In the genomic region with DNA sequence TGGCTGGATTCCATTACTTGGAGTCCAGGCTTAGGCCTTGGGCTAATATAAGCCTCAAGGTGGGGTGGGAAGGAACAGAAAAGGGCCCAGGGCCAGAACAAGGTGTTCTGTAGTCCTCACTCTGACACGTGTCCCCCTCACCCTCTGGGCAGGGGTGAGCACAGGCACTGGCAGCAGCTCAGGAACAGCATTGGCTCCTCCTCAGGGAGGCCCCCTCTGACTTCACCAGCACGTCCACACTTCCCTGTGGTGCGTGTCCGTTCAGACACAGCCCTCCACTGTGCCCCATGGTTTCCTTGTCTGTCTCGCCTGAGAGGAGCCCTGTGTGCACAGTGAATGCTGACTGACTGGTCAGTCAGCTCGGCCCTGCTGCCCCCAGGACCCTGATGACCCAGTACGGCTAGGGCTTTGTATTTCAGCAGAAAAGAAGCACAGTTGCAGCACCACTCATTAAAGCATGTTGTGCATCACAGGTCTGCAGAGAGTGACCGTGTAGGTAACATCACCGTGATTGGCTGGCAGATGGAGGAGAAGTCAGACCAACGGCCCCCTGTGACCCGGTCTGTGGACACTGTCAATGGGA, we compare ENCODE assay signal across 26 cellular contexts.
"Had no signal": no experiment of that assay in that cellular context is flagged by ENCODE, and none has a peak within 500 bp of the region (broad histone marks: within the 10 kb centered on the region; RNA-seq: fewer than 3 reads in every experiment).

No MANE protein-coding gene starts in this region.

- H3K27ac Mint-ChIP-seq: activated naive CD4-positive, alpha-beta T cell treated with anti-CD3 and anti-CD28 coated beads, Interleukin-2, amount 50 U/mL, for 24 hours; nephron had no signal

- DNase-seq: activated CD4-positive, CD25-positive, alpha-beta regulatory T cell treated with anti-CD3 and anti-CD28 coated beads, Interleukin-2, amount 50 U/mL, for 72 hours; activated CD8-positive, alpha-beta memory T cell treated with anti-CD3 and anti-CD28 coated beads for 24 hours; activated gamma-delta T cell treated with Interleukin-2 at 50 U/mL for 16 hours; activated T-cell treated with anti-CD3 and anti-CD28 coated beads, Interleukin-2, amount 50 U/mL, for 1 hour; esophagus squamous epithelium; foreskin melanocyte; heart right ventricle; left lung; lower lobe of right lung; mesenchymal stem cell; psoas muscle; sigmoid colon; small intestine; stimulated activated CD4-positive, alpha-beta T cell treated with anti-CD3 and anti-CD28 coated beads, Interleukin-1b, Interleukin-23, amount 100 ng/mL, for 48 hours; stimulated activated CD4-positive, alpha-beta T cell treated with anti-CD3 and anti-CD28 coated beads, Interleukin-4, amount 100 ng/mL, for 4 hours; stimulated activated CD8-positive, alpha-beta memory T cell treated with anti-CD3 and anti-CD28 coated beads, Interleukin-4, amount 100 ng/mL, for 48 hours; stimulated activated naive B cell treated with anti-CD40 and anti-IgM and Interleukin-4, amounts not matched to agents 10 μg/mL and 1 μg/mL and 100 μg/mL, for 72 hours; stomach; T-helper 2 cell had no signal

- H3K27me3 Mint-ChIP-seq: activated naive CD4-positive, alpha-beta T cell treated with anti-CD3 and anti-CD28 coated beads, Interleukin-2, amount 50 U/mL, for 24 hours; stimulated activated naive B cell treated with anti-CD40 and anti-IgM and Interleukin-4, amounts not matched to agents 10 μg/mL and 1 μg/mL and 100 μg/mL, for 72 hours had no signal

- H3K4me1 ChIP-seq: esophagus squamous epithelium, left lung, lower lobe of right lung, parathyroid adenoma, psoas muscle, sigmoid colon, stomach, suprapubic skin, tibial nerve had no signal

- H3K4me1 Mint-ChIP-seq: activated naive CD4-positive, alpha-beta T cell treated with anti-CD3 and anti-CD28 coated beads, Interleukin-2, amount 50 U/mL, for 24 hours had no signal

- H3K27me3 ChIP-seq: esophagus squamous epithelium, heart right ventricle, left lung, sigmoid colon, stomach, suprapubic skin, tibial nerve had no signal

- H3K4me3 Mint-ChIP-seq: activated naive CD4-positive, alpha-beta T cell treated with anti-CD3 and anti-CD28 coated beads, Interleukin-2, amount 50 U/mL, for 24 hours; nephron; stimulated activated naive B cell treated with anti-CD40 and anti-IgM and Interleukin-4, amounts not matched to agents 10 μg/mL and 1 μg/mL and 100 μg/mL, for 72 hours had no signal

- ATAC-seq: left lung; psoas muscle; SK-N-SH treated with all-trans-retinoic acid at 6 μM for 48 hours; stimulated activated naive B cell treated with anti-CD40 and anti-IgM and Interleukin-4, amounts not matched to agents 10 μg/mL and 1 μg/mL and 100 μg/mL, for 72 hours had no signal

- H3K4me3 ChIP-seq: coronary artery, esophagus squamous epithelium, heart right ventricle, left lung, lower lobe of right lung, psoas muscle, sigmoid colon, stomach, suprapubic skin, tibial nerve had no signal

- H3K27ac ChIP-seq: esophagus squamous epithelium, left lung, lower lobe of right lung, parathyroid adenoma, psoas muscle, sigmoid colon, stomach, suprapubic skin, tibial nerve had no signal

- H3K9me3 Mint-ChIP-seq: activated naive CD4-positive, alpha-beta T cell treated with anti-CD3 and anti-CD28 coated beads, Interleukin-2, amount 50 U/mL, for 24 hours; nephron; stimulated activated naive B cell treated with anti-CD40 and anti-IgM and Interleukin-4, amounts not matched to agents 10 μg/mL and 1 μg/mL and 100 μg/mL, for 72 hours had no signal

- H3K9me3 ChIP-seq: esophagus squamous epithelium, heart right ventricle, left lung, lower lobe of right lung, psoas muscle, sigmoid colon, stomach, suprapubic skin, tibial nerve had no signal
